8 cellular contexts compared by ENCODE assay signal in the genomic region with DNA sequence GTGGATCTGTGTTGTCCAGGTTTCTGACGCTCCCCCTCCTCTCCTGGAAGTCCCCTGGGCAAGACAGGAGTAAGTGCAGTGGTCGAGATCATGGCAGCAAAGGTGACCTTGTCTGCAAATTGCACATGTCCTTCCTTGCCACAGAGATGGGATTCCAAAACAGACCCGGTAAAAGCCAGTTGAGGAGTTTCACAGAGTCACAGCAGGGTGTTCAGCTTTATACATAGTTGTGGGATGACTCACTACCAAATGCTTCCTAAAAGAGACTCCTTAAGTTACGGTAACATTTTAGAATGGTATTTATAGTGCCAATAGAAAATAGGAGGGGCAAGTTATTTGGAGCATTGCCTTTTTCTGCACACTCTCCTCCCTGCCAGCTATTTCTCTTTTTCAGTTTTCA.
DNase-seq lines count a peak whose midpoint lies in the region; ATAC-seq and TF ChIP-seq lines count a peak whose summit lies in the region.

No MANE protein-coding gene starts in this region.

- H3K27ac ChIP-seq in SJSA1: peak overlapping the region; percentile 77

- no peaks in the 10 kb centered on the region for H3K27me3 ChIP-seq in SJSA1 (replicated peaks)

- H3K4me3 ChIP-seq in SJSA1 (no peak overlapping the region), retinal pigment epithelial cell (ENCODE audit: low read length) (peak overlapping the region; percentile 22)

- peaks cover 53% of the 10 kb centered on the region for H3K4me1 ChIP-seq in SJSA1 (replicated peaks)

- TF ChIP-seq CTCF in retinal pigment epithelial cell (conservative IDR thresholded peaks at IDR 0.05; ENCODE audit: low read depth, low read length): no peak

- no peaks in the 10 kb centered on the region for H3K36me3 ChIP-seq in SJSA1

- DNase-seq in NCI-H2227 treated with DMSO at 0.1 percent for 48 hours (lab: John Stamatoyannopoulos, UW) (peak; percentile 10), NCI-H2227 (lab: John Stamatoyannopoulos, UW; ENCODE audit: unreplicated experiment) (no peak), SJSA1 (ENCODE audit: low read depth in 1 of 2, low spot score in 2 of 2) (peak; percentile 70 to 87), globus pallidus (ENCODE audit: low spot score) (peak; percentile 38), retinal pigment epithelial cell (ENCODE audit: low read depth) (no peak), NCI-H524 treated with DMSO at 0.1 percent for 48 hours (lab: John Stamatoyannopoulos, UW) (no peak)

- H3K9me3 ChIP-seq in SJSA1 (replicated peaks): no peaks in the 10 kb centered on the region

- no peak for ATAC-seq in HG03139 (IDR thresholded peaks at IDR 0.05; ENCODE audit: unreplicated experiment)
- ATAC-seq in HG03159 (IDR thresholded peaks at IDR 0.05; ENCODE audit: unreplicated experiment): no peak

Comparison
In these comparisons a context has a peak if more than half of its experiments do, and no peak if none do; other contexts are left out.
1. DNase-seq: peak in NCI-H2227 treated with DMSO at 0.1 percent for 48 hours (single experiment), SJSA1 (2 of 2) and globus pallidus (single experiment); none in NCI-H2227 (single experiment), retinal pigment epithelial cell (single experiment) and NCI-H524 treated with DMSO at 0.1 percent for 48 hours (single experiment).